ENCODE assay signal across 9 cellular contexts in the genomic region with DNA sequence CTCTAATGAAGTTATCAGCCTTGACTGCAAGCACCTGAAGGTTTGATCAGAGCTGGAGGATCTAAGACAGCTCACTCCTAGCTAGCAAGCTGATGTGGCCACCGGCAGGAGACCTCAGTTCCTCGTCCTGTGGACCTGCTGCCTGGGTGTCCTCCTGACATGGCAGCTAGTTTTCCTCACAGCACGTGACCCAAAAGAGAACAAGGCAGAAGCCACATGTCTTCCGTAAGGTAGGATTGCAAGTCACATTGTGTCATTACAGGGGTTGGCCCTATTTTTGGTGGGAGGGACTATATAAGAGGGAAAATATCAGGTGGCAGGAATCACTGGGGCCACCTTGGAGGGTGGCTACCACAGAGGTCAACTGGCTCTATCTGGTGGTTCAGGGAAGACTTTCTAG. TPM values are rescaled to one million over a fixed set of nuclear protein-coding genes. Genes with fewer than 3 reads are reported as not detected.
"Had no signal": no experiment of that assay in that cellular context is flagged by ENCODE, and none has a peak within 500 bp of the region (broad histone marks: within the 10 kb centered on the region; RNA-seq: fewer than 3 reads in every experiment).

No MANE protein-coding gene starts in this region.

- H3K4me3 ChIP-seq: GM12878 had no signal

- FAIRE-seq: G401.6, GM12878, GM12891, GM12892, GM18507, GM19239 had no signal

- ATAC-seq: GM12878 had no signal

- DNase-seq: GDM1, GF-D8 had no signal

RNA-seq across cellular contexts. Expression of gene CLEC3A, which starts 59.0 kb away (rescaled TPM):
- total RNA-seq: G401, GM12878 had no signal
- polyA plus RNA-seq: GM12878 had no signal
